8 cellular contexts compared by ENCODE assay signal in genomic region chrX:100216083-100216482, GRCh38.
"Had no signal": no experiment of that assay in that cellular context is flagged by ENCODE, and none has a peak within 500 bp of the region (broad histone marks: within the 10 kb centered on the region; RNA-seq: fewer than 3 reads in every experiment).

No MANE protein-coding gene starts in this region.

- H3K9me3 Mint-ChIP-seq: IgD-negative memory B cell had no signal

- H3K4me3 Mint-ChIP-seq: HFFc6, IgD-negative memory B cell had no signal

- H3K27ac Mint-ChIP-seq: HFFc6, IgD-negative memory B cell had no signal

- H3K36me3 Mint-ChIP-seq: IgD-negative memory B cell had no signal

- ATAC-seq: HCT116, HepG2 had no signal

- DNase-seq: GM23248, GOT3, H7, HFFc6, KBM-7 had no signal
